Comparison of ENCODE assay signal across 14 cellular contexts in the genomic region with DNA sequence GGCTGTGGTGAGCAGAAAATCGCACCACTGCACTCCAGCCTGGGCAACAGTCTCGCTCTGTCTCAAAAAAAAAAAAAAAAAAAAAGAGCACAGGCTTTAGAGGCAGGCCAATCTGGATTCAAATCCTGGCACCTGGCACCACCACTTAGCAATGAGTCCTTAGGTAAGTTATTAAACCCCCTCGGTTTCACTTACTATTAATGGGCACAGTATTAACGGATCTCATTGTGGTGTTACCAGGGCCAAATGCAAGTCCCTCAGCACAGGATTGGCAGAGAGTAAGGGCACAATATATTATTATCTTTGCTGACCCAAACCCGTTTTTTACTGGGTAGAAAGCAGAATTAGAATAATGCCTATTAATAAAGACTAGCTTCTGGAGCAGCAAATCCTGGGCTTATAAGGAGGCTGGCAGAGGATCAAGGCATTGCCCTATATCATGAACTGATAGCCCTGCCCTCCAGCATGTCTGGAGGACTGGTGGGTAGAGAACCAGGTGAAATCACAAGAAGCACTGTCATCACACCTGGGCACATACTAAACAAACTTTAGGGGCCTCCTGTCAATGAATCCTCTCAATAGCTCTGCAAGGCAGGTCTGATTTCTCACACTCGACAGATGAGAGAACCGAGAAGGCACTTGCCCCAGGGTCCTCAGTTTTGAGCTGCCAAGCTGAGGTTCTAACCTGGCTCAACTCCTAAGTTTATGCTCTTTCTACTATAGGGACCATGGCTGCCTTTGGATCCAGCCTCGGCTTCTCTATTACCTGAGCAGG. TPM values are rescaled to one million over a fixed set of nuclear protein-coding genes. Genes with fewer than 3 reads are reported as not detected.
DNase-seq lines count a peak whose midpoint lies in the region; ATAC-seq, FAIRE-seq and TF ChIP-seq lines count a peak whose summit lies in the region.
"Had no signal": no experiment of that assay in that cellular context is flagged by ENCODE, and none has a peak within 500 bp of the region (broad histone marks: within the 10 kb centered on the region; RNA-seq: fewer than 3 reads in every experiment).

No MANE protein-coding gene starts in this region.

- H3K36me3 ChIP-seq in GM12878 (ENCODE audit: control insufficient read depth in 2 of 2, insufficient read depth in 2 of 2, low read length in 1 of 2) (peaks cover 0 to 4% of the 10 kb centered on the region in 2 experiments; a peak in 1 of 4 replicates), muscle layer of duodenum (ENCODE audit: control insufficient read depth in 1 of 2, insufficient read depth in 2 of 2, low read length in 2 of 2) (peaks cover 18 to 30% of the 10 kb centered on the region in 2 donors), subcutaneous abdominal adipose tissue (ENCODE audit: control insufficient read depth in 5 of 5, insufficient read depth in 5 of 5, low read length in 5 of 5) (peaks cover 0 to 30% (median 18%) of the 10 kb centered on the region in 5 donors)

- peaks cover 41 to 45% (median 41%) of the 10 kb centered on the region in 3 donors for H3K4me1 Mint-ChIP-seq in IgD-negative memory B cell
- no peaks in the 10 kb centered on the region for H3K4me1 Mint-ChIP-seq in activated CD4-positive, alpha-beta T cell treated with anti-CD3 and anti-CD28 coated beads, Interleukin-2, amount 10 ng/mL, durations not matched to agents 7 days and 5 days
- H3K4me1 Mint-ChIP-seq in glutamatergic neuron (ENCODE audit: low read depth, unreplicated experiment): peaks cover 33% of the 10 kb centered on the region

- no peak for TF ChIP-seq POLR2A in GM12878 (IDR thresholded peaks at IDR 0.05; ENCODE audit: low read depth, low read length)

- H3K27me3 ChIP-seq in GM12878 (replicated peaks in 1 of 2; ENCODE audit: control insufficient read depth in 2 of 2, insufficient read depth in 2 of 2, low read length in 1 of 2) (no peaks in the 10 kb centered on the region), muscle layer of duodenum (ENCODE audit: low read depth, low read length) (no peaks in the 10 kb centered on the region), subcutaneous abdominal adipose tissue (ENCODE audit: control insufficient read depth in 5 of 5, insufficient read depth in 4 of 5, low read length in 5 of 5) (no peaks in the 10 kb centered on the region)
- H3K27me3 ChIP-seq: SJCRH30 had no signal

- in situ Hi-C loops in GM12878 (cut with MboI): no loop called here

- FAIRE-seq in GM12878 (lab: Jason Lieb, UNC): no peak

- no peak for TF ChIP-seq RAD21 in GM12878 (IDR thresholded peaks at IDR 0.05; ENCODE audit: insufficient read depth, low read depth, low read length)

- H3K9me3 Mint-ChIP-seq in IgD-negative memory B cell (no peaks in the 10 kb centered on the region), glutamatergic neuron (ENCODE audit: unreplicated experiment) (peaks cover 22% of the 10 kb centered on the region)
- no peaks in the 10 kb centered on the region for H3K9me3 Mint-ChIP-seq in activated CD4-positive, alpha-beta T cell treated with anti-CD3 and anti-CD28 coated beads, Interleukin-2, amount 10 ng/mL, durations not matched to agents 7 days and 5 days
- H3K9me3 Mint-ChIP-seq: activated naive CD8-positive, alpha-beta T cell treated with anti-CD3 and anti-CD28 coated beads, Interleukin-2, amount 50 U/mL, for 24 hours had no signal

- BruUV-seq in GM12878 (replicated peaks; lab: Mats Ljungman, UMichigan): no TSS peak

- no peaks in the 10 kb centered on the region for H4K20me1 ChIP-seq in GM12878 (ENCODE audit: control insufficient read depth, insufficient read depth)

- 46% methylated on average over 7 of the region's 8 CpGs for whole genome bisulfite sequencing in GM12878 (ENCODE audit: insufficient coverage, insufficient replicate concordance, low lambda C conversion rate, missing lambda C conversion rate)

- SMC1A ChIA-PET in GM12878 (lab: Charles Lee; ENCODE audit: uncharacterized antibody, unreplicated experiment): interaction anchor here (1.1 to 10.8 kb wide), 12 partner anchors 8 to 85 kb away, joined by 3 to 176 read pairs (median 7); a partner anchor contains a TSS

- H3K4me1 ChIP-seq in GM12878 (ENCODE audit: control insufficient read depth, insufficient read depth, low read length): peaks cover 66% of the 10 kb centered on the region
- H3K4me1 ChIP-seq in muscle layer of duodenum (ENCODE audit: control insufficient read depth in 1 of 2, insufficient read depth in 2 of 2, low read length in 2 of 2): peaks cover 0 to 26% of the 10 kb centered on the region in 2 donors
- peaks cover 7 to 34% (median 34%) of the 10 kb centered on the region in 5 donors for H3K4me1 ChIP-seq in subcutaneous abdominal adipose tissue (ENCODE audit: control insufficient read depth in 5 of 5, insufficient read depth in 5 of 5, low read length in 5 of 5)

- H3K27ac ChIP-seq in GM12878 (ENCODE audit: control insufficient read depth, insufficient read depth) (peak overlapping the region; percentile 90), muscle layer of duodenum (ENCODE audit: low read length) (peak overlapping the region; percentile 51), subcutaneous abdominal adipose tissue (ENCODE audit: low read depth, low read length) (peak overlapping the region; percentile 78)
- H3K27ac ChIP-seq: VCaP had no signal

- H3K4me3 Mint-ChIP-seq in IgD-negative memory B cell: peak overlapping the region in 1 of 4 donors; percentile 45
- H3K4me3 Mint-ChIP-seq in activated CD4-positive, alpha-beta T cell treated with anti-CD3 and anti-CD28 coated beads, Interleukin-2, amount 10 ng/mL, durations not matched to agents 7 days and 5 days: no peak overlapping the region
- H3K4me3 Mint-ChIP-seq in glutamatergic neuron (ENCODE audit: unreplicated experiment): no peak overlapping the region
- H3K4me3 Mint-ChIP-seq: activated naive CD8-positive, alpha-beta T cell treated with anti-CD3 and anti-CD28 coated beads, Interleukin-2, amount 50 U/mL, for 24 hours had no signal

- H3K4me2 ChIP-seq in GM12878 (ENCODE audit: control insufficient read depth, insufficient read depth): peak overlapping the region; percentile 78

- TF ChIP-seq CTCF in GM12878 (IDR thresholded peaks at IDR 0.05 in 2 of 3, conservative IDR thresholded peaks at IDR 0.05 in 1 of 3; ENCODE audit: control insufficient read depth in 2 of 3, extremely low read depth in 1 of 3, insufficient read depth in 1 of 3, low read depth in 3 of 3, low read length in 3 of 3) (no peak), glutamatergic neuron (IDR thresholded peaks at IDR 0.05; ENCODE audit: partially characterized antibody, unreplicated experiment) (no peak)

- peaks cover 15% of the 10 kb centered on the region for H3K79me2 ChIP-seq in GM12878 (ENCODE audit: control insufficient read depth, insufficient read depth, low read length)

- H3K36me3 Mint-ChIP-seq in IgD-negative memory B cell (no peaks in the 10 kb centered on the region), glutamatergic neuron (ENCODE audit: unreplicated experiment) (peaks cover 3% of the 10 kb centered on the region)
- no peaks in the 10 kb centered on the region for H3K36me3 Mint-ChIP-seq in activated CD4-positive, alpha-beta T cell treated with anti-CD3 and anti-CD28 coated beads, Interleukin-2, amount 10 ng/mL, durations not matched to agents 7 days and 5 days (ENCODE audit: low read depth)

- H3K27ac Mint-ChIP-seq in IgD-negative memory B cell: peak overlapping the region in 2 of 3 donors; percentile 18 to 34
- H3K27ac Mint-ChIP-seq in activated CD4-positive, alpha-beta T cell treated with anti-CD3 and anti-CD28 coated beads, Interleukin-2, amount 10 ng/mL, durations not matched to agents 7 days and 5 days: no peak overlapping the region
- H3K27ac Mint-ChIP-seq in glutamatergic neuron (ENCODE audit: unreplicated experiment): no peak overlapping the region
- H3K27ac Mint-ChIP-seq: activated naive CD8-positive, alpha-beta T cell treated with anti-CD3 and anti-CD28 coated beads, Interleukin-2, amount 50 U/mL, for 24 hours had no signal

- no peak overlapping the region for H2AFZ ChIP-seq in GM12878 (ENCODE audit: control insufficient read depth, low read depth, low read length)

- no peak for TF ChIP-seq EP300 in GM12878 (IDR thresholded peaks at IDR 0.05; ENCODE audit: borderline replicate concordance in 1 of 2, control insufficient read depth in 1 of 2, low read depth in 2 of 2, low read length in 2 of 2)

- H3K9ac ChIP-seq in GM12878 (ENCODE audit: control insufficient read depth, insufficient read depth, low read length) (no peak overlapping the region; the same call in 1 of the 2 replicates), subcutaneous abdominal adipose tissue (ENCODE audit: low read length in 5 of 5) (peak overlapping the region in 1 of 5 donors; percentile 20)

- H3K9me3 ChIP-seq in GM12878 (replicated peaks; ENCODE audit: control insufficient read depth, insufficient read depth, low read length): no peaks in the 10 kb centered on the region
- no peaks in the 10 kb centered on the region for H3K9me3 ChIP-seq in muscle layer of duodenum (ENCODE audit: control insufficient read depth in 1 of 2, low read length in 2 of 2)
- no peaks in the 10 kb centered on the region for H3K9me3 ChIP-seq in subcutaneous abdominal adipose tissue (ENCODE audit: control insufficient read depth in 5 of 5, low read length in 5 of 5)
- H3K9me3 ChIP-seq: SJCRH30 had no signal

- H3K27me3 Mint-ChIP-seq in IgD-negative memory B cell: no peaks in the 10 kb centered on the region
- no peaks in the 10 kb centered on the region for H3K27me3 Mint-ChIP-seq in activated CD4-positive, alpha-beta T cell treated with anti-CD3 and anti-CD28 coated beads, Interleukin-2, amount 10 ng/mL, durations not matched to agents 7 days and 5 days
- H3K27me3 Mint-ChIP-seq in glutamatergic neuron (ENCODE audit: unreplicated experiment): peaks cover 12% of the 10 kb centered on the region

- RAD21 ChIA-PET in GM12878 (lab: Charles Lee; ENCODE audit: unreplicated experiment): interaction anchor here (1.1 to 11.6 kb wide), 10 partner anchors 14 to 93 kb away, joined by 3 to 109 read pairs (median 9); a partner anchor contains a TSS

- POLR2A ChIA-PET in GM12878 (lab: Charles Lee): interaction anchor here (0.7 to 2.0 kb wide), 9 partner anchors 9 to 110 kb away, joined by 3 to 5 read pairs (median 3); a partner anchor contains a TSS
- POLR2A ChIA-PET in activated CD4-positive, alpha-beta T cell treated with anti-CD3 and anti-CD28 coated beads, Interleukin-2, amount 10 ng/mL, durations not matched to agents 7 days and 5 days (lab: Charles Lee): interaction anchor here (0.5 kb wide), 1 partner anchor 8 kb away, joined by 8 read pairs; no protein-coding TSS in a partner anchor

- H3K4me3 ChIP-seq in GM12878 (no peak overlapping the region), muscle layer of duodenum (ENCODE audit: low read depth in 1 of 2, low read length in 2 of 2) (no peak overlapping the region), subcutaneous abdominal adipose tissue (ENCODE audit: low read depth in 1 of 5, low read length in 5 of 5) (no peak overlapping the region)
- H3K4me3 ChIP-seq: SJCRH30 had no signal

- intact Hi-C loops in GM12878 (cut with micrococcal nuclease; ENCODE audit: unreplicated experiment): no loop called here

- CTCF ChIA-PET in GM12878 (lab: Yijun Ruan, JAX): interaction anchor here (0.6 to 11.9 kb wide), 17 partner anchors 13 to 455 kb away, joined by 3 to 213 read pairs (median 11); a partner anchor contains a TSS
- CTCF ChIA-PET in activated CD4-positive, alpha-beta T cell treated with anti-CD3 and anti-CD28 coated beads, Interleukin-2, amount 10 ng/mL, durations not matched to agents 7 days and 5 days (lab: Charles Lee): interaction anchor here (0.7 to 2.7 kb wide), 6 partner anchors 11 to 151 kb away, joined by 3 to 7 read pairs (median 3); a partner anchor contains a TSS

- DNase-seq in GM12878 (ENCODE audit: low read depth, low spot score) (no peak), NCI-H1417 (lab: John Stamatoyannopoulos, UW) (no peak), glutamatergic neuron (no peak), retina (no peak)
- no peak for DNase-seq in activated CD4-positive, alpha-beta T cell treated with anti-CD3 and anti-CD28 coated beads, Interleukin-2, amount 10 ng/mL, durations not matched to agents 7 days and 5 days
- DNase-seq: activated naive CD8-positive, alpha-beta T cell treated with anti-CD3 and anti-CD28 coated beads, Interleukin-2, amount 50 U/mL, for 24 hours; effector CD4-positive, alpha-beta T cell; NCI-H146; SJCRH30; stimulated activated CD4-positive, alpha-beta T cell treated with anti-CD3 and anti-CD28 coated beads, Interleukin-4, amount 100 ng/mL, for 1 hour had no signal

- no peak for ATAC-seq in GM12878
- ATAC-seq: activated naive CD8-positive, alpha-beta T cell treated with anti-CD3 and anti-CD28 coated beads, Interleukin-2, amount 50 U/mL, for 24 hours had no signal

RNA-seq across cellular contexts. Expression of a gene that starts 17.7 kb away (rescaled TPM):
- polyA plus RNA-seq in IgD-negative memory B cell (not detected), GM12878 (2011; rRNA removed) (0.05 TPM in 1 of 2 replicates, not detected in the other), GM12878 (2014; fragmentation: Illumina TruSeq; extraction: Trizol) (0.14 and 0.15 TPM in 2 replicates), GM12878 (2014; fragmentation: Nextera tagmentation; extraction: Ambion mirVana) (not detected), GM12878 (2014; rRNA removed) (0.20 and 0.29 TPM in 2 replicates), GM12878 (2016; fragmentation: Nextera tagmentation; extraction: Ambion mirVana) (under 1 TPM; 0.05 to 0.06 TPM)
- 4.6 and 4.9 TPM in 2 replicates for total RNA-seq in GM12878 (2013; cell fraction: nucleolus; rRNA removed)
- total RNA-seq in GM12878 (2014; rRNA removed) (0.62 and 0.93 TPM in 2 replicates), GM12878 (2014; rRNA removed; fragmentation: Illumina TruSeq; extraction: Trizol) (0.46 and 0.58 TPM in 2 replicates), GM12878 (2021) (0.72 and 0.87 TPM in 2 replicates), glutamatergic neuron (ENCODE audit: unreplicated experiment) (4.0 TPM)
- 0.08 TPM for polyA plus RNA-seq in GM12878 (2011; ENCODE audit: low read depth)
- not detected in 2 replicates for polyA plus RNA-seq in GM12878 (2011; cell fraction: cytosol; rRNA removed)
- polyA plus RNA-seq in GM12878 (2011; cell fraction: nucleus; rRNA removed): 0.33 and 0.41 TPM in 2 replicates
- 0.05 and 0.06 TPM in 2 replicates for polyA plus RNA-seq in GM12878 (2012)
- polyA minus RNA-seq in GM12878 (2011; rRNA and poly(A)+ RNA removed): 0.51 and 1.1 TPM in 2 replicates
- polyA minus RNA-seq in GM12878 (2011; cell fraction: cytosol; rRNA and poly(A)+ RNA removed): 0.31 TPM in 1 of 2 replicates, not detected in the other
- polyA minus RNA-seq in GM12878 (2011; cell fraction: nucleus; rRNA and poly(A)+ RNA removed): 1.1 and 2.2 TPM in 2 replicates
- not detected for total RNA-seq in activated CD4-positive, alpha-beta T cell treated with anti-CD3 and anti-CD28 coated beads, Interleukin-2, amount 10 ng/mL, durations not matched to agents 7 days and 5 days

RNA-seq across cellular contexts. Expression of a gene that starts 21.7 kb away (rescaled TPM):
- polyA plus RNA-seq in IgD-negative memory B cell: not detected
- 5.5 and 6.1 TPM in 2 replicates for total RNA-seq in GM12878 (2013; cell fraction: nucleolus; rRNA removed)
- total RNA-seq in GM12878 (2014; rRNA removed): 0.82 and 1.2 TPM in 2 replicates
- 1.0 TPM in 2 replicates for total RNA-seq in GM12878 (2014; rRNA removed; fragmentation: Illumina TruSeq; extraction: Trizol)
- 1.1 TPM in 2 replicates for total RNA-seq in GM12878 (2021)
- 0.07 TPM for polyA plus RNA-seq in GM12878 (2011; ENCODE audit: low read depth)
- 0.03 and 0.04 TPM in 2 replicates for polyA plus RNA-seq in GM12878 (2011; rRNA removed)
- polyA plus RNA-seq in GM12878 (2011; cell fraction: cytosol; rRNA removed): 0.03 TPM in 2 replicates
- polyA plus RNA-seq in GM12878 (2011; cell fraction: nucleus; rRNA removed): 0.37 and 0.39 TPM in 2 replicates
- 0.15 and 0.18 TPM in 2 replicates for polyA plus RNA-seq in GM12878 (2012)
- polyA plus RNA-seq in GM12878 (2014; fragmentation: Illumina TruSeq; extraction: Trizol): 0.54 and 0.55 TPM in 2 replicates
- polyA plus RNA-seq in GM12878 (2014; fragmentation: Nextera tagmentation; extraction: Ambion mirVana): under 1 TPM; 0.13 to 0.18 TPM
- 0.58 and 0.61 TPM in 2 replicates for polyA plus RNA-seq in GM12878 (2014; rRNA removed)
- under 1 TPM; 0.21 to 0.49 TPM for polyA plus RNA-seq in GM12878 (2016; fragmentation: Nextera tagmentation; extraction: Ambion mirVana)
- polyA minus RNA-seq in GM12878 (2011; rRNA and poly(A)+ RNA removed): 0.73 and 1.2 TPM in 2 replicates
- polyA minus RNA-seq in GM12878 (2011; cell fraction: cytosol; rRNA and poly(A)+ RNA removed): not detected in 2 replicates
- 0.97 and 1.4 TPM in 2 replicates for polyA minus RNA-seq in GM12878 (2011; cell fraction: nucleus; rRNA and poly(A)+ RNA removed)
- total RNA-seq in activated CD4-positive, alpha-beta T cell treated with anti-CD3 and anti-CD28 coated beads, Interleukin-2, amount 10 ng/mL, durations not matched to agents 7 days and 5 days: not detected
- 6.7 TPM for total RNA-seq in glutamatergic neuron (ENCODE audit: unreplicated experiment)

RNA-seq across cellular contexts. Expression of a gene that starts 30.8 kb away (rescaled TPM):
- polyA plus RNA-seq in IgD-negative memory B cell (3.9 TPM), GM12878 (2011; rRNA removed) (0.86 and 1.5 TPM in 2 replicates), GM12878 (2014; fragmentation: Illumina TruSeq; extraction: Trizol) (22.1 and 23.5 TPM in 2 replicates), GM12878 (2014; fragmentation: Nextera tagmentation; extraction: Ambion mirVana) (under 1 TPM; 0.53 to 0.60 TPM), GM12878 (2014; rRNA removed) (13.1 and 14.5 TPM in 2 replicates), GM12878 (2016; fragmentation: Nextera tagmentation; extraction: Ambion mirVana) (10 to 100 TPM; 14.7 to 22.0 TPM)
- 9.8 and 12.7 TPM in 2 replicates for total RNA-seq in GM12878 (2013; cell fraction: nucleolus; rRNA removed)
- total RNA-seq in GM12878 (2014; rRNA removed) (11.0 TPM in 2 replicates), GM12878 (2014; rRNA removed; fragmentation: Illumina TruSeq; extraction: Trizol) (6.3 TPM in 2 replicates), GM12878 (2021) (20.5 TPM in 2 replicates), glutamatergic neuron (ENCODE audit: unreplicated experiment) (40.1 TPM)
- polyA plus RNA-seq in GM12878 (2011; ENCODE audit: low read depth): 5.8 TPM
- polyA plus RNA-seq in GM12878 (2011; cell fraction: cytosol; rRNA removed): 1.7 and 2.3 TPM in 2 replicates
- polyA plus RNA-seq in GM12878 (2011; cell fraction: nucleus; rRNA removed): 1.5 and 2.3 TPM in 2 replicates
- 8.4 and 10.8 TPM in 2 replicates for polyA plus RNA-seq in GM12878 (2012)
- 2.3 and 2.4 TPM in 2 replicates for polyA minus RNA-seq in GM12878 (2011; rRNA and poly(A)+ RNA removed)
- polyA minus RNA-seq in GM12878 (2011; cell fraction: cytosol; rRNA and poly(A)+ RNA removed): 0.94 and 1.9 TPM in 2 replicates
- 3.0 and 6.0 TPM in 2 replicates for polyA minus RNA-seq in GM12878 (2011; cell fraction: nucleus; rRNA and poly(A)+ RNA removed)
- not detected for total RNA-seq in activated CD4-positive, alpha-beta T cell treated with anti-CD3 and anti-CD28 coated beads, Interleukin-2, amount 10 ng/mL, durations not matched to agents 7 days and 5 days

Comparison
In these comparisons a context has a peak if more than half of its experiments do, and no peak if none do; other contexts are left out.
1. H3K27ac Mint-ChIP-seq: peak in IgD-negative memory B cell (2 of 3); none in activated CD4-positive, alpha-beta T cell treated with anti-CD3 and anti-CD28 coated beads, Interleukin-2, amount 10 ng/mL, durations not matched to agents 7 days and 5 days (single experiment) and glutamatergic neuron (single experiment).
2. RNA of a gene that starts 30.8 kb away (total RNA-seq): 40.1 TPM in glutamatergic neuron (single experiment) and 6.3 to 20.5 TPM in GM12878; not detected in activated CD4-positive, alpha-beta T cell treated with anti-CD3 and anti-CD28 coated beads, Interleukin-2, amount 10 ng/mL, durations not matched to agents 7 days and 5 days; every median in the first group is over 4 times any median in the second.
3. Peak in every context shown above with its lines, with median percentiles within 50 percentile points of each other: H3K27ac ChIP-seq.